ENCODE assay signal across 17 cellular contexts in the genomic region with DNA sequence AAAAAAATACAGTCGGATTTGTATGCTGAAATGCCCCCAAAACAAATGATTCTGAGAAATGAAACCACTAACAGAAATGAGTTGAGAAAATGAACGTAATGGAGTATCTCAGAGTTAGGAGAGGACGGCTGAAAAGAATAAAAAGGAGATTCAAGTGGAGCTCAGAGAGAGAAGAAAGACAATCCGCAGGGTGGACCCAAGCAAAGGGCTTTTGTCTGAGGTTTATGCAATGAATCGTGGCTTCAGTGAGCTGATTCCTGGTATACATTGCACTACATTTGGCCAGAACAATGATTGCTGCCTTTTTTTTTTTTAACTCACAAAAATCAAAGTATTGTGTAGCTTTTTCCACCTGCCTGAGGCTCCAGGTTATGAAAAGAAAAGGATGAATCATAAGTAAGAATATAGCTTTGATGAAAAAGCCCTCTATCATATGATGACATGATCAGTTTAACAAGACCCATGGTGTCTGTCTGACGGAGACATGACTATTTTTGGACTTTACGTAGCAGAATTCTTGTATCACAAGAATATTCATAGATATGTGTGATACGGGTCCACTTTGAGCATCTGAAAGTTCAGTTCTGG. TPM values are rescaled to one million over a fixed set of nuclear protein-coding genes. Genes with fewer than 3 reads are reported as not detected.
DNase-seq lines count a peak whose midpoint lies in the region; TF ChIP-seq lines count a peak whose summit lies in the region.
"Had no signal": no experiment of that assay in that cellular context is flagged by ENCODE, and none has a peak within 500 bp of the region (broad histone marks: within the 10 kb centered on the region; RNA-seq: fewer than 3 reads in every experiment).

No MANE protein-coding gene starts in this region.

- no peak overlapping the region for H3K9ac ChIP-seq in mammary epithelial cell (ENCODE audit: insufficient read depth, low read length)

- H3K4me3 ChIP-seq in mammary epithelial cell (replicated peaks in 1 of 3; ENCODE audit: insufficient read depth in 1 of 3, low read depth in 2 of 3, low read length in 3 of 3) (no peak overlapping the region), breast epithelium (no peak overlapping the region)
- H3K4me3 ChIP-seq: esophagus squamous epithelium, right atrium auricular region had no signal

- H3K27ac ChIP-seq in mammary epithelial cell (ENCODE audit: insufficient read depth, low read depth, low read length) (no peak overlapping the region), breast epithelium (peak overlapping the region in 1 of 2 donors; percentile 55)
- H3K27ac ChIP-seq: right atrium auricular region had no signal

- peak overlapping the region; percentile 12 for H2AFZ ChIP-seq in mammary epithelial cell (ENCODE audit: low read depth, low read length)

- TF ChIP-seq POLR2A in breast epithelium (IDR thresholded peaks at IDR 0.05), result no peak

- H3K9me3 Mint-ChIP-seq in Calu3 (ENCODE audit: low read depth, unreplicated experiment), result no peaks in the 10 kb centered on the region

- 13% methylated on average over 8 of the region's 8 CpGs for WGBS in mammary epithelial cell (ENCODE audit: low coverage, missing lambda C conversion rate)

- CTCF ChIA-PET in mammary epithelial cell (lab: Charles Lee; ENCODE audit: low non-redundant PET) (no interaction called here), Calu3 (lab: Charles Lee) (no interaction called here)

- H3K4me2 ChIP-seq in mammary epithelial cell (ENCODE audit: insufficient read depth, low read depth, low read length), result peak overlapping the region; percentile 31

- intact Hi-C loops in mammary epithelial cell (cut with micrococcal nuclease) (no loop called here), breast epithelium (cut with DNase I; ENCODE audit: low total_unique reads) (no loop called here), Calu3 (cut with micrococcal nuclease; ENCODE audit: unreplicated experiment) (no loop called here)

- H3K4me1 ChIP-seq in mammary epithelial cell (ENCODE audit: insufficient read depth, low read length) (peaks cover 5% of the 10 kb centered on the region), breast epithelium (peaks cover 0 to 4% of the 10 kb centered on the region in 2 donors)

- no peaks in the 10 kb centered on the region for H4K20me1 ChIP-seq in mammary epithelial cell (ENCODE audit: insufficient read depth, low read length)

- peak; percentile 44 for DNase-seq in mammary epithelial cell
- no peak for DNase-seq in breast epithelium (ENCODE audit: low spot score in 2 of 2)
- DNase-seq in SK-MEL-5 (ENCODE audit: low read depth, low spot score), result peak; percentile 98
- peak; percentile 45 for DNase-seq in medulla oblongata (ENCODE audit: extremely low spot score)
- DNase-seq in Calu3, result no peak
- no peak for DNase-seq in GM19238 (ENCODE audit: insufficient read length, low spot score)
- no peak for DNase-seq in NCI-H1694 (lab: John Stamatoyannopoulos, UW)
- DNase-seq: activated CD4-positive, CD25-positive, alpha-beta regulatory T cell treated with anti-CD3 and anti-CD28 coated beads, Interleukin-2, amount 50 U/mL, for 72 hours; C1 segment of cervical spinal cord; effector memory CD4-positive, alpha-beta T cell; esophagus squamous epithelium; kidney glomerular epithelial cell; NCI-H748 treated with DMSO at 0.1 percent for 48 hours; OCI-M1 had no signal

- H3K27ac Mint-ChIP-seq in Calu3 (ENCODE audit: unreplicated experiment), result no peak overlapping the region
- H3K27ac Mint-ChIP-seq: activated naive CD8-positive, alpha-beta T cell had no signal

- in situ Hi-C loops in mammary epithelial cell (cut with MboI; ENCODE audit: low sequenced_read_pairs in 2 of 2) (no loop called here), SK-MEL-5 (cut with HindIII; ENCODE audit: low pct_unique_long_range_greater_than_20kb, low sequenced_read_pairs) (no loop called here)

- H3K4me3 Mint-ChIP-seq in Calu3 (ENCODE audit: low read depth, unreplicated experiment), result no peak overlapping the region
- H3K4me3 Mint-ChIP-seq: activated naive CD8-positive, alpha-beta T cell had no signal

- no peaks in the 10 kb centered on the region for H3K27me3 ChIP-seq in mammary epithelial cell (ENCODE audit: insufficient read depth, low read length)
- no peaks in the 10 kb centered on the region for H3K27me3 ChIP-seq in breast epithelium
- H3K27me3 ChIP-seq: right atrium auricular region had no signal

- dilution Hi-C loops in mammary epithelial cell (cut with HindIII; ENCODE audit: low sequenced_read_pairs), result no loop called here

- TF ChIP-seq CTCF in mammary epithelial cell (conservative IDR thresholded peaks at IDR 0.05 in 1 of 2, IDR thresholded peaks at IDR 0.05 in 1 of 2; ENCODE audit: extremely low read depth in 1 of 2, insufficient read depth in 1 of 2, low read depth in 1 of 2, low read length in 2 of 2) (no peak), breast epithelium (IDR thresholded peaks at IDR 0.05) (no peak), Calu3 (IDR thresholded peaks at IDR 0.05; ENCODE audit: unreplicated experiment) (no peak)

- peaks cover 79% of the 10 kb centered on the region for H3K27me3 Mint-ChIP-seq in Calu3 (ENCODE audit: unreplicated experiment)
- H3K27me3 Mint-ChIP-seq: activated naive CD8-positive, alpha-beta T cell had no signal

- H3K9me3 ChIP-seq in mammary epithelial cell (replicated peaks; ENCODE audit: insufficient read depth, low read length), result no peaks in the 10 kb centered on the region
- no peaks in the 10 kb centered on the region for H3K9me3 ChIP-seq in breast epithelium
- H3K9me3 ChIP-seq: esophagus squamous epithelium, right atrium auricular region had no signal

- H3K36me3 Mint-ChIP-seq in Calu3 (ENCODE audit: insufficient read depth, unreplicated experiment), result peaks cover 13% of the 10 kb centered on the region
- H3K36me3 Mint-ChIP-seq: activated naive CD8-positive, alpha-beta T cell had no signal

- peaks cover 7% of the 10 kb centered on the region for H3K79me2 ChIP-seq in mammary epithelial cell (ENCODE audit: insufficient read depth, low read length)

- no TSS peak for BruUV-seq in mammary epithelial cell (replicated peaks; lab: Mats Ljungman, UMichigan)
- no TSS peak for BruUV-seq in Calu3 (replicated peaks; lab: Mats Ljungman, UMichigan)

- H3K4me1 Mint-ChIP-seq in Calu3 (ENCODE audit: low read depth, unreplicated experiment), result no peaks in the 10 kb centered on the region

- H3K36me3 ChIP-seq in mammary epithelial cell (ENCODE audit: insufficient read depth, low read length), result no peaks in the 10 kb centered on the region
- H3K36me3 ChIP-seq in breast epithelium, result no peaks in the 10 kb centered on the region
- H3K36me3 ChIP-seq: esophagus squamous epithelium, right atrium auricular region had no signal

RNA-seq across cellular contexts. Expression of gene MED9, which starts 4.4 kb away (rescaled TPM):
- total RNA-seq in mammary epithelial cell, result 10 to 100 TPM; 13.9 to 18.8 TPM
- polyA plus RNA-seq in mammary epithelial cell, result 13.6 TPM
- 4.2 TPM for polyA minus RNA-seq in mammary epithelial cell
- 10 to 100 TPM; 13.4 to 22.5 (median 20.0) TPM for total RNA-seq in breast epithelium
- 73.7 and 85.1 TPM in 2 replicates for total RNA-seq in SK-MEL-5 (2014; rRNA removed; shearing (Covaris generic))
- polyA plus RNA-seq in SK-MEL-5 (2015; cell fraction: cytosol; rRNA removed), result 69.4 and 84.0 TPM in 2 replicates
- 53.6 and 59.9 TPM in 2 replicates for polyA plus RNA-seq in SK-MEL-5 (2015; cell fraction: nucleus; rRNA removed)
- 12.3 and 12.7 TPM in 2 replicates for total RNA-seq in Calu3 (2022)

RNA-seq across cellular contexts. Expression of gene RASD1, which starts 23.8 kb away (rescaled TPM):
- total RNA-seq in mammary epithelial cell, result 1 to 10 TPM in 1 of 2 donors, not detected in 1; 1.8 TPM
- polyA plus RNA-seq in mammary epithelial cell, result not detected
- not detected for polyA minus RNA-seq in mammary epithelial cell
- 100 to 1,000 TPM in 1 of 3 donors, 10 to 100 TPM in 2; 64.0 to 140 (median 75.0) TPM for total RNA-seq in breast epithelium
- total RNA-seq in SK-MEL-5 (2014; rRNA removed; shearing (Covaris generic)), result 73.8 and 79.9 TPM in 2 replicates
- 102 and 118 TPM in 2 replicates for polyA plus RNA-seq in SK-MEL-5 (2015; cell fraction: cytosol; rRNA removed)
- polyA plus RNA-seq in SK-MEL-5 (2015; cell fraction: nucleus; rRNA removed), result 78.6 and 91.7 TPM in 2 replicates
- total RNA-seq in Calu3 (2022), result not detected in 2 replicates
- total RNA-seq: H4 had no signal

Comparison
In these comparisons a context has a peak if more than half of its experiments do, and no peak if none do; other contexts are left out.
1. DNase-seq: peak in mammary epithelial cell (single experiment), SK-MEL-5 (single experiment) and medulla oblongata (single experiment); none in breast epithelium (0 of 2), Calu3 (single experiment), GM19238 (single experiment) and NCI-H1694 (single experiment).
2. RNA of gene RASD1, which starts 23.8 kb away (total RNA-seq): 64.0 to 140 TPM in breast epithelium and 73.8 to 79.9 TPM in SK-MEL-5; 1.8 TPM in mammary epithelial cell and not detected in Calu3; every median in the first group is over 10 times any median in the second.